In the genomic region with DNA sequence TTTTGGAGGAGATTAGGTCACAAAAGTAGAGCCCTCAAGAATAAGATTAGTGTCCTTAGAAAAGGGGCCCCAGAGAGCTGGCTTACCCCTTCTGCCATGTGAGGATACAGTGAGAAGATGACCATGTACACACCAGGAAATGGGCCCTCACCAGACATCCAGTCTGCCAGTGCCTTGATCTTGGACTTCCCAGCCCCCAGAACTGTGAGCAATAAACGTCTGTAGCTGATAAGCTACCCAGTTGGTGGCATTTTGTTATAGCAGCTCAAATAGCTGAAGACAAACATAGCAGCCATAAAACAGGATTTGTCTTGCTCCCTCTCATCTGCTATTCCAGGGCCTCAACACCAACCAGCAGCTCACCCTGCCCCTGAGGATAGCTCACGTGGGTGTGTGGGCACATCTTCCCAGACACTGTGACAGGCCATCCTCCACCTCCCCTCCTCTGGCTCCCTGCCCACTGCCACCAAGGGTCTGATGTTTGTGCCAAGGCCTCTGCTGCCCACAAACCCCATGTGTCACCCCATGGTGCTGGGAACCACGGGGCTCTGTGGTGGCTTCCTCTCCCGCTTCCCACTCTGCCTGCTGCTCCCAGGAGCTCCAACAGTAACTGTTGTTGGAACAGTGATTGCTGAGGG, we compare ENCODE assay signal across 27 cellular contexts.
"Had no signal": no experiment of that assay in that cellular context is flagged by ENCODE, and none has a peak within 500 bp of the region (broad histone marks: within the 10 kb centered on the region; RNA-seq: fewer than 3 reads in every experiment).

No MANE protein-coding gene starts in this region.

- ATAC-seq: naive thymus-derived CD8-positive, alpha-beta T cell; pancreas; right cardiac atrium; right lobe of liver; stimulated activated memory B cell treated with anti-CD40 and anti-IgM and Interleukin-4, amounts not matched to agents 10 μg/mL and 1 μg/mL and 100 μg/mL, for 72 hours; stimulated activated naive CD8-positive, alpha-beta T cell treated with anti-CD3 and anti-CD28 coated beads, Interleukin-15, amount 100 ng/mL, for 72 hours; stimulated activated naive CD8-positive, alpha-beta T cell treated with anti-CD3 and anti-CD28 coated beads, Interleukin-15, Interleukin-2, amounts not matched to agents 100 U/mL and 50 U/mL, for 24 hours; upper lobe of right lung had no signal

- H3K4me3 ChIP-seq: pancreas, psoas muscle, right lobe of liver, sigmoid colon, suprapubic skin, testis, tibial artery, transverse colon, upper lobe of right lung, uterus had no signal

- H3K36me3 ChIP-seq: pancreas, right lobe of liver, sigmoid colon, suprapubic skin, tibial artery, transverse colon, upper lobe of right lung, uterus had no signal

- DNase-seq: naive B cell; naive thymus-derived CD8-positive, alpha-beta T cell; nephron progenitor cell; occipital lobe; psoas muscle; right cardiac atrium; right lobe of liver; sigmoid colon; small intestine; stimulated activated CD4-positive, alpha-beta T cell treated with anti-CD3 and anti-CD28 coated beads, Interleukin-15, amount 100 ng/mL, for 24 hours; stimulated activated CD4-positive, alpha-beta T cell treated with anti-CD3 and anti-CD28 coated beads, Interleukin-2, amount 100 ng/mL, for 24 hours; stimulated activated CD4-positive, alpha-beta T cell treated with anti-CD3 and anti-CD28 coated beads, Interleukin-2, amount 100 ng/mL, for 48 hours; stimulated activated CD4-positive, alpha-beta T cell treated with anti-CD3 and anti-CD28 coated beads, Interleukin-4, amount 100 ng/mL, for 24 hours; stimulated activated naive CD4-positive, alpha-beta T cell; stimulated activated naive CD8-positive, alpha-beta T cell treated with anti-CD3 and anti-CD28 coated beads, Interleukin-15, amount 100 ng/mL, for 72 hours; stimulated activated naive CD8-positive, alpha-beta T cell treated with anti-CD3 and anti-CD28 coated beads, Interleukin-15, Interleukin-2, amounts not matched to agents 100 U/mL and 50 U/mL, for 24 hours; testis; transverse colon; upper lobe of right lung; uterus had no signal

- H3K4me1 ChIP-seq: pancreas, psoas muscle, right lobe of liver, suprapubic skin, tibial artery, transverse colon, upper lobe of right lung, uterus had no signal

- H3K27ac Mint-ChIP-seq: natural killer cell treated with Interleukin-12 subunit alpha and Interleukin-12 subunit beta and Interleukin-15 and Interleukin-18, amount 100 ng/mL, for 72 hours; nephron progenitor cell; stimulated activated memory B cell treated with anti-CD40 and anti-IgM and Interleukin-4, amounts not matched to agents 10 μg/mL and 1 μg/mL and 100 μg/mL, for 72 hours; type B pancreatic cell had no signal

- H3K27ac ChIP-seq: pancreas, psoas muscle, right lobe of liver, sigmoid colon, suprapubic skin, testis, tibial artery, transverse colon, upper lobe of right lung, uterus had no signal

- H3K36me3 Mint-ChIP-seq: natural killer cell treated with Interleukin-12 subunit alpha and Interleukin-12 subunit beta and Interleukin-15 and Interleukin-18, amount 100 ng/mL, for 72 hours; stimulated activated memory B cell treated with anti-CD40 and anti-IgM and Interleukin-4, amounts not matched to agents 10 μg/mL and 1 μg/mL and 100 μg/mL, for 72 hours; type B pancreatic cell had no signal

- H3K9me3 Mint-ChIP-seq: natural killer cell treated with Interleukin-12 subunit alpha and Interleukin-12 subunit beta and Interleukin-15 and Interleukin-18, amount 100 ng/mL, for 72 hours; stimulated activated memory B cell treated with anti-CD40 and anti-IgM and Interleukin-4, amounts not matched to agents 10 μg/mL and 1 μg/mL and 100 μg/mL, for 72 hours had no signal

- H3K27me3 Mint-ChIP-seq: naive thymus-derived CD8-positive, alpha-beta T cell; natural killer cell treated with Interleukin-12 subunit alpha and Interleukin-12 subunit beta and Interleukin-15 and Interleukin-18, amount 100 ng/mL, for 72 hours; stimulated activated naive CD8-positive, alpha-beta T cell treated with anti-CD3 and anti-CD28 coated beads, Interleukin-15, amount 100 ng/mL, for 72 hours; type B pancreatic cell had no signal

- H3K9me3 ChIP-seq: pancreas, psoas muscle, right lobe of liver, sigmoid colon, suprapubic skin, testis, transverse colon, upper lobe of right lung, uterus had no signal

- H3K27me3 ChIP-seq: pancreas, right lobe of liver, sigmoid colon, suprapubic skin, testis, tibial artery, transverse colon, upper lobe of right lung, uterus had no signal

- H3K4me3 Mint-ChIP-seq: naive B cell; natural killer cell treated with Interleukin-12 subunit alpha and Interleukin-12 subunit beta and Interleukin-15 and Interleukin-18, amount 100 ng/mL, for 72 hours; nephron progenitor cell; neural crest cell; stimulated activated memory B cell treated with anti-CD40 and anti-IgM and Interleukin-4, amounts not matched to agents 10 μg/mL and 1 μg/mL and 100 μg/mL, for 72 hours; stimulated activated naive CD8-positive, alpha-beta T cell treated with anti-CD3 and anti-CD28 coated beads, Interleukin-15, amount 100 ng/mL, for 72 hours; type B pancreatic cell had no signal

- H3K4me1 Mint-ChIP-seq: naive B cell; nephron progenitor cell; stimulated activated memory B cell treated with anti-CD40 and anti-IgM and Interleukin-4, amounts not matched to agents 10 μg/mL and 1 μg/mL and 100 μg/mL, for 72 hours had no signal
